Comparison of ENCODE assay signal across 6 cellular contexts in genomic region chr17:28576016-28576415, GRCh38. TPM values are rescaled to one million over a fixed set of nuclear protein-coding genes. Genes with fewer than 3 reads are reported as not detected.
DNase-seq lines count a peak whose midpoint lies in the region; ATAC-seq and TF ChIP-seq lines count a peak whose summit lies in the region.
"Not testable (repeated sequence)": the region's sequence is repeated elsewhere in the genome, so short reads cannot be mapped to it uniquely, and the experiment has no call there.

No MANE protein-coding gene starts in this region.

- not testable (repeated sequence) for H3K27me3 Mint-ChIP-seq in CD4-positive, alpha-beta memory T cell; activated CD4-positive, alpha-beta memory T cell treated with anti-CD3 and anti-CD28 coated beads, Interleukin-2, amount 10 ng/mL, durations not matched to agents 7 days and 5 days; MCF 10A (ENCODE audit: insufficient read depth, unreplicated experiment)

- intact Hi-C loops in CD4-positive, alpha-beta memory T cell (cut with micrococcal nuclease); MCF 10A (cut with micrococcal nuclease): not testable (repeated sequence)

- H3K27me3 ChIP-seq in CD4-positive, alpha-beta memory T cell (ENCODE audit: insufficient read depth, low read length); right atrium auricular region: not testable (repeated sequence)

- not testable (repeated sequence) for H3K9me3 ChIP-seq in CD4-positive, alpha-beta memory T cell (ENCODE audit: control insufficient read depth in 1 of 2, low read length in 2 of 2); right atrium auricular region

- not testable (repeated sequence) for H3K4me3 ChIP-seq in CD4-positive, alpha-beta memory T cell (ENCODE audit: low read length in 2 of 2)
- peak overlapping the region; percentile 13; the same call in 1 of the 2 replicates for H3K4me3 ChIP-seq in Jurkat, Clone E6-1 (ENCODE audit: low read length)
- peak overlapping the region; percentile 17 to 34 for H3K4me3 ChIP-seq in right atrium auricular region

- peaks cover 0 to 17% of the 10 kb centered on the region in 2 donors for H3K36me3 Mint-ChIP-seq in CD4-positive, alpha-beta memory T cell
- H3K36me3 Mint-ChIP-seq in activated CD4-positive, alpha-beta memory T cell treated with anti-CD3 and anti-CD28 coated beads, Interleukin-2, amount 10 ng/mL, durations not matched to agents 7 days and 5 days (ENCODE audit: low read depth): peaks cover 75% of the 10 kb centered on the region
- peaks cover 19% of the 10 kb centered on the region for H3K36me3 Mint-ChIP-seq in MCF 10A (ENCODE audit: insufficient read depth, unreplicated experiment)
- H3K36me3 Mint-ChIP-seq in stimulated activated effector memory CD8-positive, alpha-beta T cell treated with anti-CD3 and anti-CD28 coated beads, Interleukin-12 subunit alpha, Interleukin-12 subunit beta, amount 100 ng/mL, for 72 hours: peaks cover 74% of the 10 kb centered on the region

- peaks cover 23 to 52% (median 33%) of the 10 kb centered on the region in 4 donors for H3K4me1 Mint-ChIP-seq in CD4-positive, alpha-beta memory T cell
- H3K4me1 Mint-ChIP-seq in activated CD4-positive, alpha-beta memory T cell treated with anti-CD3 and anti-CD28 coated beads, Interleukin-2, amount 10 ng/mL, durations not matched to agents 7 days and 5 days: peaks cover 76% of the 10 kb centered on the region
- H3K4me1 Mint-ChIP-seq in MCF 10A (ENCODE audit: insufficient read depth, unreplicated experiment): peaks cover 17% of the 10 kb centered on the region
- peaks cover 71% of the 10 kb centered on the region for H3K4me1 Mint-ChIP-seq in stimulated activated effector memory CD8-positive, alpha-beta T cell treated with anti-CD3 and anti-CD28 coated beads, Interleukin-12 subunit alpha, Interleukin-12 subunit beta, amount 100 ng/mL, for 72 hours

- H3K4me3 Mint-ChIP-seq in CD4-positive, alpha-beta memory T cell: peak overlapping the region; percentile 81 to 89 (median 84)
- H3K4me3 Mint-ChIP-seq in activated CD4-positive, alpha-beta memory T cell treated with anti-CD3 and anti-CD28 coated beads, Interleukin-2, amount 10 ng/mL, durations not matched to agents 7 days and 5 days: peak overlapping the region; percentile 84
- peak overlapping the region; percentile 64 for H3K4me3 Mint-ChIP-seq in MCF 10A (ENCODE audit: unreplicated experiment)
- peak overlapping the region; percentile 89 for H3K4me3 Mint-ChIP-seq in stimulated activated effector memory CD8-positive, alpha-beta T cell treated with anti-CD3 and anti-CD28 coated beads, Interleukin-12 subunit alpha, Interleukin-12 subunit beta, amount 100 ng/mL, for 72 hours

- H3K4me1 ChIP-seq in CD4-positive, alpha-beta memory T cell (ENCODE audit: insufficient read depth, low read length): peaks cover 38% of the 10 kb centered on the region
- H3K4me1 ChIP-seq in right atrium auricular region: peaks cover 0 to 41% of the 10 kb centered on the region in 2 donors

- CTCF ChIA-PET in CD4-positive, alpha-beta memory T cell (lab: Charles Lee; ENCODE audit: partially characterized antibody): interaction anchor here (0.8 to 1.0 kb wide), 3 partner anchors 23 to 36 kb away, joined by 3 read pairs; no protein-coding TSS in a partner anchor
- CTCF ChIA-PET in activated CD4-positive, alpha-beta memory T cell treated with anti-CD3 and anti-CD28 coated beads, Interleukin-2, amount 10 ng/mL, durations not matched to agents 7 days and 5 days (lab: Charles Lee): interaction anchor here (0.7 to 3.7 kb wide), 3 partner anchors 23 to 27 kb away, joined by 3 to 8 read pairs (median 6); partner anchors contain the start of gene SPAG5
- CTCF ChIA-PET in MCF 10A (lab: Yijun Ruan, JAX): not testable (repeated sequence)

- not testable (repeated sequence) for H3K9me3 Mint-ChIP-seq in CD4-positive, alpha-beta memory T cell; activated CD4-positive, alpha-beta memory T cell treated with anti-CD3 and anti-CD28 coated beads, Interleukin-2, amount 10 ng/mL, durations not matched to agents 7 days and 5 days; MCF 10A (ENCODE audit: unreplicated experiment); stimulated activated effector memory CD8-positive, alpha-beta T cell treated with anti-CD3 and anti-CD28 coated beads, Interleukin-12 subunit alpha, Interleukin-12 subunit beta, amount 100 ng/mL, for 72 hours

- H3K27ac ChIP-seq in CD4-positive, alpha-beta memory T cell (ENCODE audit: low read depth, low read length): not testable (repeated sequence)
- H3K27ac ChIP-seq in right atrium auricular region: peak overlapping the region; percentile 60 to 83

- not testable (repeated sequence) for H3K36me3 ChIP-seq in CD4-positive, alpha-beta memory T cell (ENCODE audit: insufficient read depth, low read length); right atrium auricular region

- not testable (repeated sequence) for DNase-seq in CD4-positive, alpha-beta memory T cell; Jurkat, Clone E6-1 (ENCODE audit: low read depth, low spot score); activated CD4-positive, alpha-beta memory T cell treated with anti-CD3 and anti-CD28 coated beads, Interleukin-2, amount 10 ng/mL, durations not matched to agents 7 days and 5 days; MCF 10A (ENCODE audit: unreplicated experiment); right atrium auricular region (ENCODE audit: low spot score); stimulated activated effector memory CD8-positive, alpha-beta T cell treated with anti-CD3 and anti-CD28 coated beads, Interleukin-12 subunit alpha, Interleukin-12 subunit beta, amount 100 ng/mL, for 72 hours (ENCODE audit: low spot score in 2 of 2)

- not testable (repeated sequence) for BruUV-seq in MCF 10A (replicated peaks; lab: Mats Ljungman, UMichigan)

- ATAC-seq in stimulated activated effector memory CD8-positive, alpha-beta T cell treated with anti-CD3 and anti-CD28 coated beads, Interleukin-12 subunit alpha, Interleukin-12 subunit beta, amount 100 ng/mL, for 72 hours: not testable (repeated sequence)

- H3K27ac Mint-ChIP-seq in CD4-positive, alpha-beta memory T cell: peak overlapping the region; percentile 17 to 92 (median 79)
- peak overlapping the region; percentile 72 for H3K27ac Mint-ChIP-seq in activated CD4-positive, alpha-beta memory T cell treated with anti-CD3 and anti-CD28 coated beads, Interleukin-2, amount 10 ng/mL, durations not matched to agents 7 days and 5 days
- not testable (repeated sequence) for H3K27ac Mint-ChIP-seq in MCF 10A (ENCODE audit: low read depth, unreplicated experiment)
- peak overlapping the region; percentile 77 for H3K27ac Mint-ChIP-seq in stimulated activated effector memory CD8-positive, alpha-beta T cell treated with anti-CD3 and anti-CD28 coated beads, Interleukin-12 subunit alpha, Interleukin-12 subunit beta, amount 100 ng/mL, for 72 hours

- POLR2A ChIA-PET in CD4-positive, alpha-beta memory T cell (lab: Charles Lee; ENCODE audit: partially characterized antibody): interaction anchor here (0.9 to 13.1 kb wide), 9 partner anchors 20 to 374 kb away, joined by 3 to 169 read pairs (median 7); partner anchors contain the start of genes NEK8, RPL23A, SPAG5 and UNC119
- POLR2A ChIA-PET in activated CD4-positive, alpha-beta memory T cell treated with anti-CD3 and anti-CD28 coated beads, Interleukin-2, amount 10 ng/mL, durations not matched to agents 7 days and 5 days (lab: Charles Lee): interaction anchor here (1.1 to 4.4 kb wide), 10 partner anchors 16 to 144 kb away, joined by 3 to 34 read pairs (median 6); partner anchors contain the start of genes BLTP2, PROCA1, RPL23A and SDF2
- POLR2A ChIA-PET in MCF 10A (lab: Yijun Ruan, JAX): interaction anchor here (0.8 to 4.1 kb wide), 5 partner anchors 22 to 240 kb away, joined by 3 to 32 read pairs (median 4); partner anchors contain the start of genes IFT20, SPAG5 and TNFAIP1

- not testable (repeated sequence) for TF ChIP-seq CTCF in MCF 10A (IDR thresholded peaks at IDR 0.05; ENCODE audit: unreplicated experiment); right atrium auricular region (IDR thresholded peaks at IDR 0.05)

RNA-seq across cellular contexts. Expression of gene ALDOC, which starts 0.7 kb away (rescaled TPM):
- 10 to 100 TPM; 30.1 to 33.7 TPM for total RNA-seq in CD4-positive, alpha-beta memory T cell
- polyA plus RNA-seq in CD4-positive, alpha-beta memory T cell: 10 to 100 TPM; 50.2 to 62.2 TPM
- polyA plus RNA-seq in Jurkat, Clone E6-1 (2012; ENCODE audit: insufficient read depth, insufficient read length): 3.9 TPM
- 100 to 1,000 TPM; 140 to 147 TPM for total RNA-seq in activated CD4-positive, alpha-beta memory T cell treated with anti-CD3 and anti-CD28 coated beads, Interleukin-2, amount 10 ng/mL, durations not matched to agents 7 days and 5 days
- total RNA-seq in MCF 10A (2022): 2.4 and 6.0 TPM in 2 replicates
- total RNA-seq in right atrium auricular region: 100 to 1,000 TPM; 355 to 363 TPM

RNA-seq across cellular contexts. Expression of gene PIGS, which starts 4.7 kb away (rescaled TPM):
- 10 to 100 TPM; 57.9 to 58.2 TPM for total RNA-seq in CD4-positive, alpha-beta memory T cell
- 10 to 100 TPM; 57.3 to 69.8 TPM for polyA plus RNA-seq in CD4-positive, alpha-beta memory T cell
- 41.1 TPM for polyA plus RNA-seq in Jurkat, Clone E6-1 (2012; ENCODE audit: insufficient read depth, insufficient read length)
- total RNA-seq in activated CD4-positive, alpha-beta memory T cell treated with anti-CD3 and anti-CD28 coated beads, Interleukin-2, amount 10 ng/mL, durations not matched to agents 7 days and 5 days: 10 to 100 TPM; 66.3 to 66.6 TPM
- 50.5 and 56.1 TPM in 2 replicates for total RNA-seq in MCF 10A (2022)
- 10 to 100 TPM; 51.6 to 74.8 TPM for total RNA-seq in right atrium auricular region

RNA-seq across cellular contexts. Expression of gene SPAG5, which starts 22.8 kb away (rescaled TPM):
- total RNA-seq in CD4-positive, alpha-beta memory T cell: 10 to 100 TPM in 1 of 2 experiments, 1 to 10 TPM in 1; 9.2 to 10.2 TPM
- polyA plus RNA-seq in CD4-positive, alpha-beta memory T cell: 1 to 10 TPM in 1 of 2 donors, not detected in 1; 1.4 TPM
- polyA plus RNA-seq in Jurkat, Clone E6-1 (2012; ENCODE audit: insufficient read depth, insufficient read length): 308 TPM
- 100 to 1,000 TPM; 125 to 127 TPM for total RNA-seq in activated CD4-positive, alpha-beta memory T cell treated with anti-CD3 and anti-CD28 coated beads, Interleukin-2, amount 10 ng/mL, durations not matched to agents 7 days and 5 days
- 31.5 and 38.1 TPM in 2 replicates for total RNA-seq in MCF 10A (2022)
- 1 to 10 TPM in 1 of 2 donors, under 1 TPM in 1; 0.98 to 1.1 TPM for total RNA-seq in right atrium auricular region

RNA-seq across cellular contexts. Expression of gene UNC119, which starts 23.6 kb away (rescaled TPM):
- total RNA-seq in CD4-positive, alpha-beta memory T cell: 10 to 100 TPM; 38.8 to 39.6 TPM
- polyA plus RNA-seq in CD4-positive, alpha-beta memory T cell: 10 to 100 TPM; 31.8 to 44.0 TPM
- polyA plus RNA-seq in Jurkat, Clone E6-1 (2012; ENCODE audit: insufficient read depth, insufficient read length): 25.0 TPM
- total RNA-seq in activated CD4-positive, alpha-beta memory T cell treated with anti-CD3 and anti-CD28 coated beads, Interleukin-2, amount 10 ng/mL, durations not matched to agents 7 days and 5 days: 10 to 100 TPM; 46.2 to 61.1 TPM
- total RNA-seq in MCF 10A (2022) (12.5 and 13.7 TPM in 2 replicates), right atrium auricular region (10 to 100 TPM; 19.6 to 30.3 TPM)

RNA-seq across cellular contexts. Expression of gene RSKR, which starts 38.0 kb away (rescaled TPM):
- 10 to 100 TPM; 27.2 to 29.6 TPM for total RNA-seq in CD4-positive, alpha-beta memory T cell
- not detected for polyA plus RNA-seq in CD4-positive, alpha-beta memory T cell
- 18.8 TPM for polyA plus RNA-seq in Jurkat, Clone E6-1 (2012; ENCODE audit: insufficient read depth, insufficient read length)
- total RNA-seq in activated CD4-positive, alpha-beta memory T cell treated with anti-CD3 and anti-CD28 coated beads, Interleukin-2, amount 10 ng/mL, durations not matched to agents 7 days and 5 days: 10 to 100 TPM; 15.5 to 19.7 TPM
- 19.9 and 24.1 TPM in 2 replicates for total RNA-seq in MCF 10A (2022)
- 1 to 10 TPM; 1.3 to 1.8 TPM for total RNA-seq in right atrium auricular region

Comparison
In these comparisons a context has a peak if more than half of its experiments do, and no peak if none do; other contexts are left out.
1. RNA of gene ALDOC, which starts 0.7 kb away (total RNA-seq): 355 to 363 TPM in right atrium auricular region and 140 to 147 TPM in activated CD4-positive, alpha-beta memory T cell treated with anti-CD3 and anti-CD28 coated beads, Interleukin-2, amount 10 ng/mL, durations not matched to agents 7 days and 5 days; 30.1 to 33.7 TPM in CD4-positive, alpha-beta memory T cell and 2.4 to 6.0 TPM in MCF 10A; every median in the first group is over 4 times any median in the second.
2. RNA of gene SPAG5, which starts 22.8 kb away (total RNA-seq): 125 to 127 TPM in activated CD4-positive, alpha-beta memory T cell treated with anti-CD3 and anti-CD28 coated beads, Interleukin-2, amount 10 ng/mL, durations not matched to agents 7 days and 5 days, 31.5 to 38.1 TPM in MCF 10A and 9.2 to 10.2 TPM in CD4-positive, alpha-beta memory T cell; 0.98 to 1.1 TPM in right atrium auricular region; every median in the first group is over 4 times any median in the second.
3. Peak in every context shown above with its lines, with median percentiles within 50 percentile points of each other: H3K4me3 Mint-ChIP-seq.